Comparison of ENCODE assay signal across 8 cellular contexts in the genomic region with DNA sequence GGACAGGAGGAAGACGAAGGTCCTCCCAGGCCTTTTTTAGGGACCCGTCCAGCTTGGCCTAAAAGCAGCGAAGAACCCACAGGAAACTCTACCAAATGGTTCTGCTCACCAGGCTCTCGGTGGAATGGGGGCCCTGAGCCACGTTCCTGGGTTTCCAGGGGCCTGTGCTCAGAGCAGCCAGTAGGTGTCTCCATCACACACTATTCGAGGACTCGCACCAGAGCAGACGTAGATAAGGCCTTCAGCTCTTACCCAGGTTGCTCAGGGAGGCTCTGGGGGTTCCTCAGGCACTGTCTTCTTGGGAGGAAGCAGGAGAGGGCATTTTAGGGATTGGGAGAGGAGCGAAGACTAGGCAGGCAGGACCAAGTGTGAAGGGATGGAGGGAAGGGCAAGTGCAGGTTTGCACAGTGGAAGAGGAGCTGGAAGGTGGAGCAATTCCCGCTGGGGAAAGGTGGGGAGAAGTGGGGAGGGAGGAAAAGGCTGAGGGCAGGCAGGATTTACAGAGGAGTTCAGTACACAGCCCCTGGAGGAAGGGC.
DNase-seq lines count a peak whose midpoint lies in the region; ATAC-seq and TF ChIP-seq lines count a peak whose summit lies in the region.

No MANE protein-coding gene starts in this region.

- H3K27ac Mint-ChIP-seq in activated T-helper 17 cell treated with anti-CD3 and anti-CD28 coated beads, Interleukin-2, amount 50 U/mL, for 72 hours: no peak overlapping the region

- H3K4me3 ChIP-seq in Karpas-422 (ENCODE audit: low read length) (no peak overlapping the region), foreskin fibroblast (ENCODE audit: low read depth in 1 of 2, low read length in 2 of 2) (no peak overlapping the region), testis (no peak overlapping the region)

- H3K36me3 ChIP-seq in Karpas-422 (ENCODE audit: insufficient read depth, low read length): no peaks in the 10 kb centered on the region
- no peaks in the 10 kb centered on the region for H3K36me3 ChIP-seq in testis (ENCODE audit: low read depth, missing control alignments)

- H3K4me1 Mint-ChIP-seq in activated T-helper 17 cell treated with anti-CD3 and anti-CD28 coated beads, Interleukin-2, amount 50 U/mL, for 72 hours: peaks cover 5% of the 10 kb centered on the region

- no peaks in the 10 kb centered on the region for H3K9me2 ChIP-seq in Karpas-422 (replicated peaks; ENCODE audit: insufficient read depth, low read length)

- no peaks in the 10 kb centered on the region for H3K4me1 ChIP-seq in Karpas-422 (ENCODE audit: low read length)
- no peaks in the 10 kb centered on the region for H3K4me1 ChIP-seq in testis

- H3K9me3 ChIP-seq in Karpas-422 (ENCODE audit: low read length) (no peaks in the 10 kb centered on the region), testis (no peaks in the 10 kb centered on the region)

- no peaks in the 10 kb centered on the region for H3K79me2 ChIP-seq in Karpas-422 (ENCODE audit: low read length)

- H3K27ac ChIP-seq in Karpas-422 (ENCODE audit: low read length) (no peak overlapping the region), testis (no peak overlapping the region)

- H3K4me2 ChIP-seq in Karpas-422 (ENCODE audit: low read depth, low read length, poor library complexity, severe bottlenecking): no peak overlapping the region

- intact Hi-C loops in testis (cut with DNase I; ENCODE audit: low total_unique reads): loop anchor here (10.0 kb wide), 1 partner anchor 261 kb away; no protein-coding TSS in a partner anchor

- no peak for TF ChIP-seq POLR2A in testis (IDR thresholded peaks at IDR 0.05)

- H3K27me3 Mint-ChIP-seq in activated T-helper 17 cell treated with anti-CD3 and anti-CD28 coated beads, Interleukin-2, amount 50 U/mL, for 72 hours: peaks cover 4% of the 10 kb centered on the region

- no peaks in the 10 kb centered on the region for H3K27me3 ChIP-seq in Karpas-422 (ENCODE audit: low read length)
- H3K27me3 ChIP-seq in testis: no peaks in the 10 kb centered on the region

- no peak overlapping the region for H2AFZ ChIP-seq in Karpas-422 (ENCODE audit: low read length)

- ATAC-seq in GM18511 (IDR thresholded peaks at IDR 0.05; ENCODE audit: unreplicated experiment): peak; percentile 64
- ATAC-seq in activated T-helper 17 cell treated with anti-CD3 and anti-CD28 coated beads, Interleukin-2, amount 50 U/mL, for 72 hours (replicated peaks): peak; percentile 84

- H3K36me3 Mint-ChIP-seq in activated T-helper 17 cell treated with anti-CD3 and anti-CD28 coated beads, Interleukin-2, amount 50 U/mL, for 72 hours (ENCODE audit: low read depth): no peaks in the 10 kb centered on the region

- no peaks in the 10 kb centered on the region for H4K20me1 ChIP-seq in Karpas-422 (ENCODE audit: insufficient read depth, low read depth, low read length)

- DNase-seq in A172 (ENCODE audit: low spot score) (peak; percentile 71), Karpas-422 (peak; percentile 86), RPMI7951 (ENCODE audit: low read depth) (peak; percentile 58), foreskin fibroblast (peak; percentile 47 to 83), nucleus accumbens (lab: John Stamatoyannopoulos, UW) (peak in 45 of 56 donors; percentile 1 to 73 (median 21)), testis (peak; percentile 72)

- H3K4me3 Mint-ChIP-seq in activated T-helper 17 cell treated with anti-CD3 and anti-CD28 coated beads, Interleukin-2, amount 50 U/mL, for 72 hours: no peak overlapping the region

- no peaks in the 10 kb centered on the region for H3K9me3 Mint-ChIP-seq in activated T-helper 17 cell treated with anti-CD3 and anti-CD28 coated beads, Interleukin-2, amount 50 U/mL, for 72 hours

- H3K9ac ChIP-seq in Karpas-422 (ENCODE audit: low read length): no peak overlapping the region

- 36 to 44% methylated on average over 7 to 10 of the region's 10 CpGs for WGBS in testis, 2 donors

- peak; percentile 91 for TF ChIP-seq CTCF in foreskin fibroblast (IDR thresholded peaks at IDR 0.05; ENCODE audit: low read depth, low read length)
- TF ChIP-seq CTCF in testis (IDR thresholded peaks at IDR 0.05): peak; percentile 30 to 69 (median 66)

Comparison
In these comparisons a context has a peak if more than half of its experiments do, and no peak if none do; other contexts are left out.
1. DNase-seq: peak in every context shown above with its lines; median percentile 86 in Karpas-422; 72 in testis; 71 in A172; 65 in foreskin fibroblast; 58 in RPMI7951; 21 in nucleus accumbens.